8 cellular contexts compared by ENCODE assay signal in genomic region chr15:101008158-101009139, GRCh38.
DNase-seq lines count a peak whose midpoint lies in the region; ATAC-seq, FAIRE-seq and TF ChIP-seq lines count a peak whose summit lies in the region.

No MANE protein-coding gene starts in this region.

- peak; percentile 90 for FAIRE-seq in urothelium cell line (lab: Jason Lieb, UNC)

- H3K4me3 ChIP-seq in adipocyte (ENCODE audit: low read length): peak overlapping the region; percentile 73
- peak overlapping the region; percentile 25 for H3K4me3 ChIP-seq in right cardiac atrium (ENCODE audit: low read length)

- H3K4me1 ChIP-seq in adipocyte (ENCODE audit: control insufficient read depth, insufficient read depth, low read length) (peaks cover 6% of the 10 kb centered on the region), right cardiac atrium (ENCODE audit: control insufficient read depth, insufficient read depth, low read length) (no peaks in the 10 kb centered on the region)

- WGBS in right cardiac atrium: 31% methylated on average over 48 of the region's 48 CpGs

- H3K27me3 ChIP-seq in adipocyte (replicated peaks; ENCODE audit: control insufficient read depth, insufficient read depth, low read length) (no peaks in the 10 kb centered on the region), right cardiac atrium (ENCODE audit: control insufficient read depth, insufficient read depth) (no peaks in the 10 kb centered on the region)

- TF ChIP-seq CTCF in GM12801 (IDR thresholded peaks at IDR 0.05; ENCODE audit: extremely low read depth, insufficient read length): peak; percentile 71

- H3K9me3 ChIP-seq in adipocyte (ENCODE audit: control insufficient read depth, low read length): peaks cover 7% of the 10 kb centered on the region
- H3K9me3 ChIP-seq in right cardiac atrium (ENCODE audit: control insufficient read depth, low read length): no peaks in the 10 kb centered on the region

- peak overlapping the region; percentile 65 for H3K9ac ChIP-seq in adipocyte (ENCODE audit: low read length)

- ATAC-seq in HG02588 (IDR thresholded peaks at IDR 0.05; ENCODE audit: unreplicated experiment) (peak; percentile 78), right cardiac atrium (peak; percentile 86 to 88)

- DNase-seq in NCI-H1048 (lab: John Stamatoyannopoulos, UW) (peak; percentile 71), SW480 (ENCODE audit: low spot score) (peak; percentile 83), adipocyte (ENCODE audit: low read depth) (peak; percentile 41), right cardiac atrium (peak; percentile 83 to 93 (median 93)), pulmonary artery endothelial cell (ENCODE audit: low read depth, low spot score) (peak; percentile 30), urothelium cell line (ENCODE audit: low spot score) (peak; percentile 91)

- H3K27ac ChIP-seq in right cardiac atrium (ENCODE audit: low read length): no peak overlapping the region

- peaks cover 20% of the 10 kb centered on the region for H3K36me3 ChIP-seq in adipocyte (ENCODE audit: control insufficient read depth, insufficient read depth, low read length, severe bottlenecking)

- intact Hi-C loops in right cardiac atrium (cut with DNase I): loop anchor here in 3 of 4 donors (5.0 kb wide), 3 partner anchors 91 to 381 kb away; partner anchors contain the start of gene LRRK1 (in 2 of the 3)

Comparison
In these comparisons a context has a peak if more than half of its experiments do, and no peak if none do; other contexts are left out.
1. DNase-seq: peak in every context shown above with its lines; median percentile 93 in right cardiac atrium; 91 in urothelium cell line; 83 in SW480; 71 in NCI-H1048; 41 in adipocyte; 30 in pulmonary artery endothelial cell.